2 cellular contexts compared by ENCODE assay signal in genomic region chr22:32351875-32352274, GRCh38. TPM values are rescaled to one million over a fixed set of nuclear protein-coding genes. Genes with fewer than 3 reads are reported as not detected.
"Had no signal": no experiment of that assay in that cellular context is flagged by ENCODE, and none has a peak within 500 bp of the region (broad histone marks: within the 10 kb centered on the region; RNA-seq: fewer than 3 reads in every experiment).

No MANE protein-coding gene starts in this region.

RNA-seq across cellular contexts. Expression of gene RFPL3, which starts 5.8 kb away (rescaled TPM):
- total RNA-seq: G401, GM12878 had no signal
- polyA plus RNA-seq: GM12878 had no signal
